Comparison of ENCODE assay signal across 11 cellular contexts in genomic region chr19:11164879-11165406, GRCh38. TPM values are rescaled to one million over a fixed set of nuclear protein-coding genes. Genes with fewer than 3 reads are reported as not detected.
DNase-seq lines count a peak whose midpoint lies in the region; ATAC-seq and TF ChIP-seq lines count a peak whose summit lies in the region.
"Had no signal": no experiment of that assay in that cellular context is flagged by ENCODE, and none has a peak within 500 bp of the region (broad histone marks: within the 10 kb centered on the region; RNA-seq: fewer than 3 reads in every experiment).

No MANE protein-coding gene starts in this region.

- H3K36me3 ChIP-seq in body of pancreas (replicated peaks in 1 of 2; ENCODE audit: insufficient read depth in 1 of 2, low read depth in 2 of 2) = peaks cover 0 to 5% of the 10 kb centered on the region in 2 donors
- peaks cover 4 to 60% (median 44%) of the 10 kb centered on the region in 9 donors for H3K36me3 ChIP-seq in heart right ventricle
- H3K36me3 ChIP-seq in PC-9 (ENCODE audit: low read depth) = no peaks in the 10 kb centered on the region

- no peaks in the 10 kb centered on the region for H4K20me1 ChIP-seq in PC-9 (ENCODE audit: insufficient read depth)

- TF ChIP-seq CTCF in AG04450 (IDR thresholded peaks at IDR 0.05; ENCODE audit: low read depth, low read length) (no peak), body of pancreas (IDR thresholded peaks at IDR 0.05) (no peak), heart right ventricle (IDR thresholded peaks at IDR 0.05) (no peak), PC-9 (conservative IDR thresholded peaks at IDR 0.05) (no peak)

- H3K27ac ChIP-seq in AG04450 (ENCODE audit: low read depth, low read length) (peak overlapping the region; percentile 61), body of pancreas (peak overlapping the region in 2 of 4 donors; percentile 9 to 38), heart right ventricle (peak overlapping the region; percentile 70 to 91 (median 83)), PC-9 (no peak overlapping the region)

- POLR2A ChIA-PET in AG04450 (lab: Yijun Ruan, JAX) (interaction anchor here (0.7 to 0.8 kb wide), 2 partner anchors 9 to 39 kb away, joined by 3 to 9 read pairs; partner anchors contain the start of gene SPC24), PC-9 (lab: Charles Lee; ENCODE audit: unreplicated experiment) (no interaction called here)

- H3K4me1 ChIP-seq in body of pancreas (peaks cover 4% of the 10 kb centered on the region), heart right ventricle (peaks cover 11 to 46% (median 35%) of the 10 kb centered on the region in 9 donors), PC-9 (replicated peaks; ENCODE audit: insufficient read depth) (peaks cover 14% of the 10 kb centered on the region; the same call in 1 of the 2 replicates)

- H3K9me2 ChIP-seq in PC-9 (ENCODE audit: insufficient read depth) = no peaks in the 10 kb centered on the region

- no peaks in the 10 kb centered on the region for H3K79me2 ChIP-seq in PC-9 (ENCODE audit: low read depth)

- intact Hi-C loops in body of pancreas (cut with DNase I) = no loop called here
- intact Hi-C loops in heart right ventricle (cut with DNase I) = loop anchor here in 1 of 10 donors (2.0 kb wide), 2 partner anchors 22 to 26 kb away; no protein-coding TSS in a partner anchor
- intact Hi-C loops in PC-9 (cut with micrococcal nuclease; ENCODE audit: unreplicated experiment) = no loop called here

- H3K4me3 ChIP-seq in AG04450 (ENCODE audit: low read depth, low read length) (no peak overlapping the region), body of pancreas (no peak overlapping the region), heart right ventricle (peak overlapping the region in 2 of 10 donors; percentile 11), PC-9 (no peak overlapping the region)

- BruUV-seq in PC-9 (replicated peaks; lab: Mats Ljungman, UMichigan) = no TSS peak

- H3K27me3 ChIP-seq in AG04450 (ENCODE audit: control insufficient read depth, insufficient read depth, low read length) (no peaks in the 10 kb centered on the region), body of pancreas (no peaks in the 10 kb centered on the region), heart right ventricle (no peaks in the 10 kb centered on the region), PC-9 (ENCODE audit: insufficient read depth, low read depth) (no peaks in the 10 kb centered on the region)

- DNase-seq in AG04450 (ENCODE audit: low read depth, low spot score) = no peak
- DNase-seq in body of pancreas = peak in 3 of 4 donors; percentile 31 to 54 (median 49)
- peak; percentile 80 to 87 for DNase-seq in heart right ventricle
- DNase-seq in pons (ENCODE audit: low spot score) = peak; percentile 60
- DNase-seq in PC-9 = no peak
- DNase-seq in NCI-H146 (lab: John Stamatoyannopoulos, UW) = no peak
- no peak for DNase-seq in activated CD4-positive, alpha-beta T cell treated with anti-CD3 and anti-CD28 coated beads, Interleukin-2, amount 50 U/mL, for 1 hour
- no peak for DNase-seq in NCI-H69 (lab: John Stamatoyannopoulos, UW)
- DNase-seq: ACHN, NCI-H526, T-helper 2 cell had no signal

- TF ChIP-seq POLR2A in body of pancreas (IDR thresholded peaks at IDR 0.05) = no peak

- no peak overlapping the region for H3K4me2 ChIP-seq in PC-9

- peaks cover 12% of the 10 kb centered on the region for H3K9me3 ChIP-seq in AG04450 (ENCODE audit: control insufficient read depth, insufficient read depth, low read length)
- no peaks in the 10 kb centered on the region for H3K9me3 ChIP-seq in body of pancreas
- H3K9me3 ChIP-seq in heart right ventricle = peaks cover 0 to 15% (median 0%) of the 10 kb centered on the region in 11 donors
- H3K9me3 ChIP-seq in PC-9 (ENCODE audit: insufficient read depth, low read depth) = no peaks in the 10 kb centered on the region

- peaks cover 20% of the 10 kb centered on the region; the same call in 1 of the 2 replicates for H3F3A ChIP-seq in PC-9 (ENCODE audit: insufficient read depth, low read depth)

- ATAC-seq in body of pancreas (peak; percentile 39), heart right ventricle (peak; percentile 61 to 87 (median 76))

- no peak overlapping the region for H2AFZ ChIP-seq in PC-9

- CTCF ChIA-PET in AG04450 (lab: Charles Lee) (interaction anchor here (2.7 kb wide), 1 partner anchor 39 kb away, joined by 9 read pairs; no protein-coding TSS in a partner anchor), PC-9 (lab: Charles Lee) (interaction anchor here (0.5 kb wide), 1 partner anchor 39 kb away, joined by 6 read pairs; no protein-coding TSS in a partner anchor)

- WGBS in body of pancreas, 2 donors = 80 to 84% methylated on average over 16 to 17 of the region's 17 CpGs
- WGBS in heart right ventricle, 2 donors = 28 to 45% methylated on average over 17 of the region's 17 CpGs

RNA-seq across cellular contexts. Expression of gene SPC24, which starts 9.4 kb away (rescaled TPM):
- polyA plus RNA-seq in AG04450 (2011; rRNA removed) (6.0 and 7.4 TPM in 2 replicates), heart right ventricle (1 to 10 TPM in 1 of 2 donors, under 1 TPM in 1; 0.93 to 5.9 TPM)
- polyA minus RNA-seq in AG04450 (2011; rRNA and poly(A)+ RNA removed) = 20.1 and 28.1 TPM in 2 replicates
- total RNA-seq in body of pancreas (1 to 10 TPM; 1.8 to 6.9 TPM), heart right ventricle (1 to 10 TPM; 1.6 to 8.5 (median 3.2) TPM), PC-9 (2021) (50.9 and 59.2 TPM in 2 replicates)

RNA-seq across cellular contexts. Expression of gene KANK2, which starts 32.4 kb away (rescaled TPM):
- polyA plus RNA-seq in AG04450 (2011; rRNA removed) = 83.2 and 147 TPM in 2 replicates
- polyA minus RNA-seq in AG04450 (2011; rRNA and poly(A)+ RNA removed) = 104 and 195 TPM in 2 replicates
- total RNA-seq in body of pancreas = 100 to 1,000 TPM; 133 to 165 TPM
- 100 to 1,000 TPM; 243 to 355 (median 307) TPM for total RNA-seq in heart right ventricle
- 100 to 1,000 TPM; 165 to 226 TPM for polyA plus RNA-seq in heart right ventricle
- 32.9 and 39.4 TPM in 2 replicates for total RNA-seq in PC-9 (2021)

Comparison
In these comparisons a context has a peak if more than half of its experiments do, and no peak if none do; other contexts are left out.
1. DNase-seq: peak in body of pancreas (3 of 4), heart right ventricle (2 of 2) and pons (single experiment); none in AG04450 (single experiment), PC-9 (0 of 2), NCI-H146 (single experiment), activated CD4-positive, alpha-beta T cell treated with anti-CD3 and anti-CD28 coated beads, Interleukin-2, amount 50 U/mL, for 1 hour (single experiment) and NCI-H69 (single experiment).